ENCODE assay signal across 1 cellular context in genomic region chr12:54280401-54281260, GRCh38.
TF ChIP-seq lines count a peak whose summit lies in the region.

HNRNPA1 (plus strand) TSS chr12:54280726; CDS start chr12:54280808, 82 bp downstream.

TF ChIP-seq in GM12878, 131 proteins besides CTCF, POLR2A, EP300 and RAD21 (continued from another document and continues in another):
- peak; percentile 60 for TF ChIP-seq MXI1 (IDR thresholded peaks at IDR 0.05; ENCODE audit: low read depth, low read length)
- TF ChIP-seq STAT3 (IDR thresholded peaks at IDR 0.05; ENCODE audit: low read depth, low read length): no peak
- peak; percentile 87; the same call in 1 of the 2 replicates for TF ChIP-seq RB1 (IDR thresholded peaks at IDR 0.05; ENCODE audit: borderline replicate concordance)
- TF ChIP-seq KLF5 (IDR thresholded peaks at IDR 0.05; ENCODE audit: partially characterized antibody): no peak
- TF ChIP-seq EGR1 (IDR thresholded peaks at IDR 0.05; ENCODE audit: borderline replicate concordance in 1 of 2, low read depth in 2 of 2, low read length in 2 of 2): 0 out of 3 replicates have a peak, but pooled peaks of 1 of the 2 experiments have one; percentile 3
- no peak for TF ChIP-seq ZNF384 (IDR thresholded peaks at IDR 0.05; ENCODE audit: borderline replicate concordance, low read depth, low read length)
- peak; percentile 37; the same call in 1 of the 2 replicates for TF ChIP-seq HDGF (IDR thresholded peaks at IDR 0.05)
- TF ChIP-seq USF2 (IDR thresholded peaks at IDR 0.05; ENCODE audit: borderline replicate concordance, low read depth, low read length): no peak; the same call in 1 of the 2 replicates
- no peak for TF ChIP-seq ESRRA (IDR thresholded peaks at IDR 0.05; ENCODE audit: low read length)
- TF ChIP-seq CUX1 (IDR thresholded peaks at IDR 0.05; ENCODE audit: insufficient replicate concordance, low read depth, low read length): no peak
- peak; percentile 94 for TF ChIP-seq POU2F2 (IDR thresholded peaks at IDR 0.05; ENCODE audit: borderline replicate concordance, low read depth, low read length)
- peak; percentile 91; the same call in 1 of the 2 replicates for TF ChIP-seq NBN (IDR thresholded peaks at IDR 0.05)
- TF ChIP-seq RELB (IDR thresholded peaks at IDR 0.05; ENCODE audit: low read depth): peak; percentile 80
- TF ChIP-seq CREM (IDR thresholded peaks at IDR 0.05; ENCODE audit: low read depth): peak; percentile 87
- TF ChIP-seq NFIC (IDR thresholded peaks at IDR 0.05; ENCODE audit: low read depth, low read length): no peak
- TF ChIP-seq ZBTB40 (IDR thresholded peaks at IDR 0.05; ENCODE audit: borderline replicate concordance): no peak; the same call in 1 of the 2 replicates
- peak; percentile 99 for TF ChIP-seq SP1 (IDR thresholded peaks at IDR 0.05; ENCODE audit: low read depth, low read length)
- peak; percentile 99 for TF ChIP-seq FOS (IDR thresholded peaks at IDR 0.05; ENCODE audit: borderline replicate concordance, extremely low read depth, insufficient read length)
- peak; percentile 34; the same call in 1 of the 2 replicates for TF ChIP-seq NR2F1 (conservative IDR thresholded peaks at IDR 0.05)
- TF ChIP-seq ZNF274 (IDR thresholded peaks at IDR 0.05; ENCODE audit: insufficient read depth, insufficient read length): no peak
- peak; percentile 30 for TF ChIP-seq RELA (IDR thresholded peaks at IDR 0.05; ENCODE audit: borderline replicate concordance, partially characterized antibody)
- TF ChIP-seq CEBPZ (IDR thresholded peaks at IDR 0.05; ENCODE audit: low read depth, low read length): peak; percentile 83
- peak; percentile 27; the same call in 1 of the 2 replicates for TF ChIP-seq MAX (IDR thresholded peaks at IDR 0.05; ENCODE audit: low read depth, low read length)
- TF ChIP-seq LARP7 (IDR thresholded peaks at IDR 0.05): peak; percentile 66; the same call in 1 of the 2 replicates
- TF ChIP-seq PML (IDR thresholded peaks at IDR 0.05; ENCODE audit: low read length): peak; percentile 99
- TF ChIP-seq PBX3 (IDR thresholded peaks at IDR 0.05; ENCODE audit: insufficient replicate concordance, low read depth, low read length): peak; percentile 94
- TF ChIP-seq CHD2 (IDR thresholded peaks at IDR 0.05; ENCODE audit: borderline replicate concordance, low read depth, low read length): peak; percentile 96
- TF ChIP-seq ZNF207 (IDR thresholded peaks at IDR 0.05; ENCODE audit: borderline replicate concordance): peak; percentile 91
- no peak for TF ChIP-seq PRDM15 (CRISPR knock-in tag; IDR thresholded peaks at IDR 0.05)
- TF ChIP-seq TCF3 (IDR thresholded peaks at IDR 0.05; ENCODE audit: borderline replicate concordance, insufficient read depth, low read depth, low read length): peak; percentile 68; the same call in 1 of the 2 replicates
- TF ChIP-seq SMARCA5 (IDR thresholded peaks at IDR 0.05): peak; percentile 48
